10 cellular contexts compared by ENCODE assay signal in the genomic region with DNA sequence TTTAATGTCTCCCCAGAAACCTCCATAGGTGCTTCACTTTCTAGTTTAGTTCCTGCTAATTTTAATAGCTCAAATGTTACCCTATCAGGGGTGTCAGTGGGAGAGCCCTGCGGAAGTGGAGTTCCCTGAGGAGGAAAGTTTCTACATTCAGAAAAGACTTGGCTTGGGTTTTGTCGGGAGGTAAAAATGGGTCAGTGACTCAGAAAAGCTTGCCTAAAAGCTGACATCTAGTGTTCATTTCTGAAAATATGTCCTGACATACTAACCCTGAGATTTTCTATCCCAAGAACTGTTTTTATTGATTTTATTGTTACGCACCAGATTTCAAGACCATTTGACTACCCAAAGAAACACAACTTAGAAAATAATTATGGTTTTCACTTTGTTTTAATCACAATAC. TPM values are rescaled to one million over a fixed set of nuclear protein-coding genes. Genes with fewer than 3 reads are reported as not detected.
DNase-seq lines count a peak whose midpoint lies in the region; ATAC-seq, FAIRE-seq and TF ChIP-seq lines count a peak whose summit lies in the region.
"Had no signal": no experiment of that assay in that cellular context is flagged by ENCODE, and none has a peak within 500 bp of the region (broad histone marks: within the 10 kb centered on the region; RNA-seq: fewer than 3 reads in every experiment).

No MANE protein-coding gene starts in this region.

- no peak overlapping the region for H3K27ac ChIP-seq in suprapubic skin
- no peak overlapping the region for H3K27ac ChIP-seq in pancreas

- TF ChIP-seq EP300 in suprapubic skin (IDR thresholded peaks at IDR 0.05): no peak

- in situ Hi-C loops in SK-MEL-5 (cut with HindIII; ENCODE audit: low pct_unique_long_range_greater_than_20kb, low sequenced_read_pairs): no loop called here

- H3K36me3 ChIP-seq in suprapubic skin (no peaks in the 10 kb centered on the region), pancreas (no peaks in the 10 kb centered on the region)

- intact Hi-C loops in pancreas (cut with DNase I): no loop called here

- no peaks in the 10 kb centered on the region for H3K27me3 ChIP-seq in suprapubic skin
- no peaks in the 10 kb centered on the region for H3K27me3 ChIP-seq in pancreas

- peaks cover 10% of the 10 kb centered on the region for H3K4me1 ChIP-seq in suprapubic skin
- no peaks in the 10 kb centered on the region for H3K4me1 ChIP-seq in pancreas

- H3K9me3 ChIP-seq in suprapubic skin (no peaks in the 10 kb centered on the region), pancreas (no peaks in the 10 kb centered on the region)

- no peak for FAIRE-seq in pancreas (lab: Jason Lieb, UNC)

- DNase-seq in A172 (ENCODE audit: low spot score) (peak; percentile 2), SK-MEL-5 (ENCODE audit: low read depth, low spot score) (peak; percentile 57), fibroblast of villous mesenchyme (ENCODE audit: low read depth) (peak; percentile 37), suprapubic skin (ENCODE audit: low spot score in 2 of 2) (no peak), pancreas (no peak), T-helper 1 cell (no peak), mesenteric fat pad (ENCODE audit: low spot score) (no peak)
- DNase-seq: Right ventricle myocardium superior had no signal

- 42% methylated on average over 3 of the region's 3 CpGs for WGBS in suprapubic skin
- WGBS in pancreas, 2 donors: 49 to 57% methylated on average over 3 of the region's 3 CpGs

- peak; percentile 45; the same call in 2 of the 3 replicates for TF ChIP-seq CTCF in GM12872 (IDR thresholded peaks at IDR 0.05; ENCODE audit: insufficient read depth, low read depth, low read length)
- TF ChIP-seq CTCF in fibroblast of villous mesenchyme (IDR thresholded peaks at IDR 0.05; ENCODE audit: insufficient read depth, low read depth, low read length): peak; percentile 28
- no peak for TF ChIP-seq CTCF in suprapubic skin (IDR thresholded peaks at IDR 0.05)
- TF ChIP-seq CTCF in pancreas (IDR thresholded peaks at IDR 0.05): no peak

- H3K4me3 ChIP-seq in fibroblast of villous mesenchyme (ENCODE audit: low read depth, low read length) (no peak overlapping the region), suprapubic skin (no peak overlapping the region), pancreas (no peak overlapping the region)
- H3K4me3 ChIP-seq: lung had no signal

- no peak for TF ChIP-seq POLR2A in suprapubic skin (IDR thresholded peaks at IDR 0.05)

- ATAC-seq in pancreas: no peak

RNA-seq across cellular contexts. Expression of a gene that starts 40.9 kb away (rescaled TPM):
- 2.3 and 2.9 TPM in 2 replicates for total RNA-seq in A172 (2014; rRNA removed; shearing (Covaris generic))
- 1.5 and 2.3 TPM in 2 replicates for total RNA-seq in SK-MEL-5 (2014; rRNA removed; shearing (Covaris generic))
- 3.8 and 4.1 TPM in 2 replicates for polyA plus RNA-seq in SK-MEL-5 (2015; cell fraction: cytosol; rRNA removed)
- 5.1 and 5.6 TPM in 2 replicates for polyA plus RNA-seq in SK-MEL-5 (2015; cell fraction: nucleus; rRNA removed)
- 0.32 and 0.43 TPM in 2 replicates for total RNA-seq in fibroblast of villous mesenchyme
- 1 to 10 TPM; 2.4 to 7.4 (median 4.8) TPM for total RNA-seq in suprapubic skin
- total RNA-seq in pancreas: under 1 TPM in 3 of 6 donors, not detected in 3; 0.15 to 0.60 (median 0.47) TPM
- polyA plus RNA-seq in pancreas: 1 to 10 TPM in 1 of 2 donors, under 1 TPM in 1; 0.19 to 1.2 TPM
- total RNA-seq in mesenteric fat pad: 0.19 TPM
- total RNA-seq: Right ventricle myocardium superior had no signal

Comparison
In these comparisons a context has a peak if more than half of its experiments do, and no peak if none do; other contexts are left out.
1. DNase-seq: peak in A172 (single experiment), SK-MEL-5 (single experiment) and fibroblast of villous mesenchyme (single experiment); none in suprapubic skin (0 of 2), pancreas (0 of 6), T-helper 1 cell (0 of 5) and mesenteric fat pad (single experiment).
2. CTCF ChIP-seq: peak in GM12872 (single experiment) and fibroblast of villous mesenchyme (single experiment); none in suprapubic skin (0 of 2) and pancreas (0 of 4).